In genomic region chr10:125726914-125727313, GRCh38 we compare ENCODE assay signal across 33 cellular contexts. TPM values are rescaled to one million over a fixed set of nuclear protein-coding genes. Genes with fewer than 3 reads are reported as not detected.
"Had no signal": no experiment of that assay in that cellular context is flagged by ENCODE, and none has a peak within 500 bp of the region (broad histone marks: within the 10 kb centered on the region; RNA-seq: fewer than 3 reads in every experiment).

No MANE protein-coding gene starts in this region.

- H3K4me1 ChIP-seq: parathyroid adenoma, right atrium auricular region, thyroid gland had no signal

- H3K27me3 ChIP-seq: gastrocnemius medialis, neutrophil, right atrium auricular region, stomach, thyroid gland had no signal

- H3K9ac ChIP-seq: parathyroid adenoma had no signal

- ATAC-seq: esophagus mucosa; gastrocnemius medialis; left cardiac atrium; left ventricle myocardium superior; natural killer cell treated with Interleukin-12 subunit alpha and Interleukin-12 subunit beta and Interleukin-15 and Interleukin-18, amount 100 ng/mL, for 72 hours; sciatic nerve; stimulated activated effector memory CD8-positive, alpha-beta T cell treated with anti-CD3 and anti-CD28 coated beads, Interleukin-12 subunit alpha, Interleukin-12 subunit beta, amount 100 ng/mL, for 72 hours had no signal

- FAIRE-seq: urothelium cell line had no signal

- H3K79me2 ChIP-seq: parathyroid adenoma had no signal

- H3K27ac ChIP-seq: epithelial cell of prostate, gastrocnemius medialis, lower lobe of right lung, neutrophil, parathyroid adenoma, right atrium auricular region, stomach, thyroid gland had no signal

- H3K4me3 ChIP-seq: gastrocnemius medialis, lower lobe of right lung, right atrium auricular region, stomach, thyroid gland had no signal

- H3K9me3 ChIP-seq: gastrocnemius medialis, lower lobe of right lung, neutrophil, right atrium auricular region, stomach, thyroid gland had no signal

- DNase-seq: effector CD8-positive, alpha-beta T cell; endodermal cell; foreskin fibroblast; gastrocnemius medialis; head of caudate nucleus; left cardiac atrium; left ventricle myocardium superior; lower lobe of right lung; naive B cell; stimulated activated CD4-positive, alpha-beta T cell treated with anti-CD3 and anti-CD28 coated beads, Interleukin-2, amount 100 ng/mL, for 24 hours; stimulated activated CD4-positive, alpha-beta T cell treated with anti-CD3 and anti-CD28 coated beads, Interleukin-4, amount 100 ng/mL, for 24 hours; stimulated activated naive CD4-positive, alpha-beta T cell treated with Interleukin-2 at 50 U/mL for 16 hours; stomach; thyroid gland had no signal

- H2AFZ ChIP-seq: parathyroid adenoma had no signal

RNA-seq across cellular contexts. Expression of gene TEX36, which starts 44.0 kb away (rescaled TPM):
- total RNA-seq: cerebellum; endodermal cell; esophagus mucosa; gastrocnemius medialis; glomerular endothelial cell; kidney epithelial cell; left cardiac atrium; left ventricle myocardium superior; lower lobe of right lung; mononuclear cell; natural killer cell treated with Interleukin-12 subunit alpha and Interleukin-12 subunit beta and Interleukin-15 and Interleukin-18, amount 100 ng/mL, for 72 hours; neural crest cell; omental fat pad; progenitor cell of endocrine pancreas; right atrium auricular region; sciatic nerve; skeletal muscle tissue; stomach; subcutaneous adipose tissue; temporal lobe; thyroid gland had no signal
- polyA plus RNA-seq: stomach had no signal

RNA-seq across cellular contexts. Expression of gene MMP21, which starts 48.7 kb away (rescaled TPM):
- total RNA-seq: endodermal cell, gastrocnemius medialis, left ventricle myocardium superior, lower lobe of right lung, neural crest cell, omental fat pad, progenitor cell of endocrine pancreas had no signal
- polyA plus RNA-seq: stomach had no signal
